Comparison of ENCODE assay signal across 8 cellular contexts in the genomic region with DNA sequence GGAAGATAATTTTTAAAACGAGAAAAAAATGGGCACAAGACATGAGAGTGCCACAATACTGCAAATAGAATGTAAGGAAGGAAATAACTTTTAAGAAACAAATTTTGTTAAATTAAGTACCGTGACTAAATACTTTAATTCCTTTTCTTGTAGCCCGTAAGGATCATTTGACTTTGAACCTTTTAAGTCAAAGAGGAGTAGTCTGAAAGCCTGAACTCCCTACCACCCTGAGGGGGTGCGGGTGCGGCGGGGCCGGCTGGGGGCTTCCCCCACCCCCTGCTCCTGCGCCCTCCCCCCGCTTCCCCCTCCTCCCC. TPM values are rescaled to one million over a fixed set of nuclear protein-coding genes. Genes with fewer than 3 reads are reported as not detected.
DNase-seq lines count a peak whose midpoint lies in the region; ATAC-seq and TF ChIP-seq lines count a peak whose summit lies in the region.

No MANE protein-coding gene starts in this region.

- H3K36me3 ChIP-seq in Panc1 (ENCODE audit: control insufficient read depth, insufficient read depth, low read length) = peaks cover 2% of the 10 kb centered on the region; the same call in 1 of the 2 replicates
- no peaks in the 10 kb centered on the region for H3K36me3 ChIP-seq in neuron (ENCODE audit: insufficient read depth, low read length)
- H3K36me3 ChIP-seq in HAP-1 (replicated peaks) = no peaks in the 10 kb centered on the region

- peaks cover 46% of the 10 kb centered on the region for H3K4me1 ChIP-seq in Panc1 (ENCODE audit: control insufficient read depth, insufficient read depth, low read length)
- peaks cover 29% of the 10 kb centered on the region for H3K4me1 ChIP-seq in neuron (ENCODE audit: insufficient read depth, low read length)
- H3K4me1 ChIP-seq in HAP-1 = peaks cover 42% of the 10 kb centered on the region

- H3K27ac ChIP-seq in Panc1 (ENCODE audit: low read length) = peak overlapping the region; percentile 81

- H3K27me3 ChIP-seq in Panc1 (ENCODE audit: control insufficient read depth, insufficient read depth, low read length) (no peaks in the 10 kb centered on the region), neuron (ENCODE audit: insufficient read depth, low read length) (no peaks in the 10 kb centered on the region), HAP-1 (ENCODE audit: low read depth) (peaks cover 22% of the 10 kb centered on the region)

- CTCF ChIA-PET in Panc1 (lab: Charles Lee) = no interaction called here

- H2AFZ ChIP-seq in neuron (ENCODE audit: low read depth, low read length) = peak overlapping the region; percentile 99

- ATAC-seq in Panc1 = no peak
- no peak for ATAC-seq in esophagus mucosa

- POLR2A ChIA-PET in Panc1 (lab: Charles Lee) = interaction anchor here (0.6 kb wide), 1 partner anchor 67 kb away, joined by 3 read pairs; no protein-coding TSS in a partner anchor

- intact Hi-C loops in Panc1 (cut with micrococcal nuclease; ENCODE audit: unreplicated experiment) = loop anchor here (5.0 kb wide), 2 partner anchors 100 to 165 kb away; partner anchors contain the start of gene LTV1

- no TSS peak for BruUV-seq in Panc1 (replicated peaks; lab: Mats Ljungman, UMichigan)

- H3K9me3 ChIP-seq in Panc1 (ENCODE audit: control insufficient read depth, insufficient read depth, low read depth, low read length) (peaks cover 3% of the 10 kb centered on the region; the same call in 1 of the 2 replicates), neuron (ENCODE audit: low read length) (no peaks in the 10 kb centered on the region), HAP-1 (no peaks in the 10 kb centered on the region)

- in situ Hi-C loops in Panc1 (cut with HindIII; ENCODE audit: low pct_unique_long_range_greater_than_20kb, low sequenced_read_pairs) (no loop called here), HAP-1 (cut with MboI; ENCODE audit: low sequenced_read_pairs) (no loop called here)

- DNase-seq in AG10803 (ENCODE audit: low read depth) (no peak), Panc1 (ENCODE audit: low read depth, low spot score) (no peak), epithelial cell of esophagus (ENCODE audit: low read depth) (no peak), NCI-H446 treated with DMSO at 0.1 percent for 48 hours (lab: John Stamatoyannopoulos, UW) (no peak), T-helper 2 cell (no peak), HAP-1 (ENCODE audit: low spot score in 2 of 2) (no peak)

- TF ChIP-seq CTCF in AG10803 (conservative IDR thresholded peaks at IDR 0.05; ENCODE audit: low read length) (no peak), Panc1 (IDR thresholded peaks at IDR 0.05) (no peak), epithelial cell of esophagus (IDR thresholded peaks at IDR 0.05; ENCODE audit: insufficient read depth, low read depth, low read length, missing control alignments) (no peak)

- H3K4me3 ChIP-seq in AG10803 (ENCODE audit: low read length) = peak overlapping the region; percentile 68
- peak overlapping the region; percentile 79 to 84 for H3K4me3 ChIP-seq in Panc1 (ENCODE audit: low read depth in 2 of 2, low read length in 2 of 2)
- peak overlapping the region; percentile 78 for H3K4me3 ChIP-seq in epithelial cell of esophagus (ENCODE audit: low read length)
- H3K4me3 ChIP-seq in neuron (ENCODE audit: low read length) = no peak overlapping the region
- H3K4me3 ChIP-seq in HAP-1 = no peak overlapping the region

RNA-seq across cellular contexts. Expression of gene PHACTR2, which starts 0.2 kb away (rescaled TPM):
- 59.9 TPM for total RNA-seq in Panc1 (2021; ENCODE audit: unreplicated experiment)
- polyA plus RNA-seq in Panc1 (2012; ENCODE audit: insufficient read length) = 9.2 TPM
- 34.8 TPM for total RNA-seq in esophagus mucosa

Comparison
In these comparisons a context has a peak if more than half of its experiments do, and no peak if none do; other contexts are left out.
1. H3K4me3 ChIP-seq: peak in AG10803 (single experiment), Panc1 (2 of 2) and epithelial cell of esophagus (single experiment); none in neuron (single experiment) and HAP-1 (single experiment).